13 cellular contexts compared by ENCODE assay signal in the genomic region with DNA sequence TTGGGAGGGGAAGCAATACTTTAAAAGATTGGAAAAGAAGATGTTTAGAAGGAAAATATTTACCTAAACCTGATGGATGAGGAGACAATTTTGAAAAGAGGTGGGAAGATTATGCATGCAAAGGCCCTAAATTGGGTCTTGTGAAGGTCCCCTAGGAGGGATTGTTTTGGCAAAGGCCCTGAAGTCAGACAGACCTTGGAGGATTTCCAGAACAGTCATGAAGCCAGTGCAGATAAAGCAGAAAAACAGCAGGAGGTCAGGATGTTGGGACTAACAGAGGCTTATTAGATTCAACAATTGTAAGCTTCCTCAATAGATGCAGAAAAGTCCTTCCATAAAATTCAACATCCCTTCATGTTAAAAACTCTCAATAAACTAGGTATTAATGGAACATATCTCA.
"Had no signal": no experiment of that assay in that cellular context is flagged by ENCODE, and none has a peak within 500 bp of the region (broad histone marks: within the 10 kb centered on the region; RNA-seq: fewer than 3 reads in every experiment).

No MANE protein-coding gene starts in this region.

- H3K4me3 ChIP-seq: breast epithelium, gastrocnemius medialis, lower lobe of right lung, pancreas, stomach, thoracic aorta had no signal

- H3K27ac ChIP-seq: breast epithelium, gastrocnemius medialis, lower lobe of right lung, pancreas, stomach, thoracic aorta had no signal

- H3K27me3 ChIP-seq: breast epithelium, gastrocnemius medialis, pancreas, stomach had no signal

- ATAC-seq: gastrocnemius medialis, lower lobe of right lung, pancreas had no signal

- H3K36me3 ChIP-seq: breast epithelium, gastrocnemius medialis, lower lobe of right lung, pancreas, stomach, thoracic aorta had no signal

- DNase-seq: activated CD4-positive, alpha-beta T cell treated with anti-CD3 and anti-CD28 coated beads, Interleukin-2, amount 50 U/mL, for 4 hours; activated CD4-positive, CD25-positive, alpha-beta regulatory T cell treated with anti-CD3 and anti-CD28 coated beads, Interleukin-2, amount 50 U/mL, for 72 hours; activated effector memory CD4-positive, alpha-beta T cell treated with Interleukin-2 at 50 U/mL for 16 hours; activated T-cell treated with anti-CD3 and anti-CD28 coated beads, Interleukin-2, amount 50 U/mL, for 1 hour; gastrocnemius medialis; kidney glomerular epithelial cell; lower lobe of right lung; midbrain; pancreas; stimulated activated CD4-positive, alpha-beta T cell treated with anti-CD3 and anti-CD28 coated beads, Interleukin-4, amount 100 ng/mL, for 4 hours; stomach had no signal

- H3K9me3 ChIP-seq: gastrocnemius medialis, lower lobe of right lung, pancreas, stomach, thoracic aorta had no signal

- H3K4me1 ChIP-seq: breast epithelium, gastrocnemius medialis, lower lobe of right lung, pancreas, stomach had no signal
